Comparison of ENCODE assay signal across 18 cellular contexts in genomic region chr6:129635396-129636164, GRCh38.
DNase-seq lines count a peak whose midpoint lies in the region; ATAC-seq, FAIRE-seq and TF ChIP-seq lines count a peak whose summit lies in the region.
"Had no signal": no experiment of that assay in that cellular context is flagged by ENCODE, and none has a peak within 500 bp of the region (broad histone marks: within the 10 kb centered on the region; RNA-seq: fewer than 3 reads in every experiment).

No MANE protein-coding gene starts in this region.

- TF ChIP-seq CTCF in astrocyte (IDR thresholded peaks at IDR 0.05; ENCODE audit: insufficient read depth, low read depth, low read length): no peak
- no peak for TF ChIP-seq CTCF in gastroesophageal sphincter (IDR thresholded peaks at IDR 0.05)

- H3K36me3 Mint-ChIP-seq in astrocyte (ENCODE audit: low read depth, unreplicated experiment): peaks cover 16% of the 10 kb centered on the region

- no peak for TF ChIP-seq POLR2A in gastroesophageal sphincter (IDR thresholded peaks at IDR 0.05)

- H3K27me3 ChIP-seq in astrocyte (ENCODE audit: insufficient read depth, low read length) (no peaks in the 10 kb centered on the region), gastroesophageal sphincter (no peaks in the 10 kb centered on the region)

- ATAC-seq in Right ventricle myocardium superior (ENCODE audit: poor library complexity): peak; percentile 41
- ATAC-seq in gastroesophageal sphincter: peak; percentile 61
- ATAC-seq in GM21381 (IDR thresholded peaks at IDR 0.05; ENCODE audit: unreplicated experiment): no peak
- ATAC-seq in GM18867 (IDR thresholded peaks at IDR 0.05; ENCODE audit: unreplicated experiment): no peak
- ATAC-seq: activated CD4-positive, alpha-beta T cell treated with anti-CD3 and anti-CD28 coated beads for 36 hours; activated T-cell treated with anti-CD3 and anti-CD28 coated beads, Interleukin-2, amount 50 U/mL, for 72 hours had no signal

- peaks cover 7% of the 10 kb centered on the region for H3K36me3 ChIP-seq in astrocyte (ENCODE audit: insufficient read depth, low read length)
- no peaks in the 10 kb centered on the region for H3K36me3 ChIP-seq in gastroesophageal sphincter

- no peak for DNase-seq in Right ventricle myocardium superior
- no peak for DNase-seq in cardiac septum (ENCODE audit: low spot score)
- DNase-seq in astrocyte (ENCODE audit: low read depth): peak; percentile 66
- DNase-seq in posterior cingulate gyrus: no peak
- no peak for DNase-seq in GM19239 (ENCODE audit: insufficient read length, low spot score)
- DNase-seq: activated CD4-positive, alpha-beta T cell treated with anti-CD3 and anti-CD28 coated beads for 36 hours; activated T-cell treated with anti-CD3 and anti-CD28 coated beads, Interleukin-2, amount 50 U/mL, for 72 hours; AML-193; anterior cingulate cortex; DMS79 treated with DMSO at 0.1 percent for 48 hours; NCI-H1417 treated with DMSO at 0.1 percent for 48 hours; NCI-H446 treated with DMSO at 0.1 percent for 48 hours; occipital lobe; stimulated activated CD8-positive, alpha-beta memory T cell treated with anti-CD3 and anti-CD28 coated beads, Interleukin-4, amount 100 ng/mL, for 48 hours had no signal

- 88 to 100% methylated on average over 1 to 3 of the region's 3 CpGs for WGBS in gastroesophageal sphincter (ENCODE audit: low coverage in 1 of 2), 2 donors

- peaks cover 29% of the 10 kb centered on the region for H3K4me1 Mint-ChIP-seq in astrocyte (ENCODE audit: low read depth, unreplicated experiment)

- TF ChIP-seq EP300 in gastroesophageal sphincter (IDR thresholded peaks at IDR 0.05): no peak

- no peaks in the 10 kb centered on the region for H4K20me1 ChIP-seq in astrocyte (ENCODE audit: insufficient read depth, low read length)

- H3K9ac ChIP-seq in astrocyte (ENCODE audit: low read length): no peak overlapping the region

- intact Hi-C loops in Right ventricle myocardium superior (cut with DNase I): no loop called here
- intact Hi-C loops in cardiac septum (cut with DNase I): no loop called here
- intact Hi-C loops in posterior cingulate gyrus (cut with DNase I): no loop called here

- no peaks in the 10 kb centered on the region for H3K9me3 Mint-ChIP-seq in astrocyte (ENCODE audit: unreplicated experiment)
- H3K9me3 Mint-ChIP-seq: activated T-cell treated with anti-CD3 and anti-CD28 coated beads, Interleukin-2, amount 50 U/mL, for 72 hours had no signal

- no peak overlapping the region for H3K4me3 Mint-ChIP-seq in astrocyte (ENCODE audit: unreplicated experiment)
- H3K4me3 Mint-ChIP-seq: activated CD4-positive, alpha-beta T cell treated with anti-CD3 and anti-CD28 coated beads for 36 hours; activated T-cell treated with anti-CD3 and anti-CD28 coated beads, Interleukin-2, amount 50 U/mL, for 72 hours had no signal

- H3K27ac Mint-ChIP-seq in astrocyte (ENCODE audit: unreplicated experiment): peak overlapping the region; percentile 3
- H3K27ac Mint-ChIP-seq: activated CD4-positive, alpha-beta T cell treated with anti-CD3 and anti-CD28 coated beads for 36 hours; activated T-cell treated with anti-CD3 and anti-CD28 coated beads, Interleukin-2, amount 50 U/mL, for 72 hours had no signal

- H3K27ac ChIP-seq in astrocyte (ENCODE audit: low read depth, low read length): no peak overlapping the region
- H3K27ac ChIP-seq in gastroesophageal sphincter: no peak overlapping the region

- no peak overlapping the region for H3K4me3 ChIP-seq in astrocyte (ENCODE audit: insufficient read depth, low read depth, low read length)
- no peak overlapping the region for H3K4me3 ChIP-seq in gastroesophageal sphincter

- H3K27me3 Mint-ChIP-seq in astrocyte (ENCODE audit: low read depth, unreplicated experiment): no peaks in the 10 kb centered on the region
- H3K27me3 Mint-ChIP-seq: activated CD4-positive, alpha-beta T cell treated with anti-CD3 and anti-CD28 coated beads for 36 hours had no signal

- H2AFZ ChIP-seq in astrocyte (ENCODE audit: low read depth, low read length): no peak overlapping the region

- H3K4me1 ChIP-seq in astrocyte (ENCODE audit: insufficient read depth, low read length) (peaks cover 23% of the 10 kb centered on the region), gastroesophageal sphincter (peaks cover 0 to 7% (median 3%) of the 10 kb centered on the region in 3 donors)

- no peak for FAIRE-seq in astrocyte (lab: Jason Lieb, UNC)
- no peak for FAIRE-seq in GM19239 (lab: Jason Lieb, UNC)
- FAIRE-seq: endometrium had no signal

- H3K9me3 ChIP-seq in astrocyte (ENCODE audit: insufficient read depth, low read depth, low read length) (no peaks in the 10 kb centered on the region), gastroesophageal sphincter (no peaks in the 10 kb centered on the region)

- H3K79me2 ChIP-seq in astrocyte (ENCODE audit: insufficient read depth, low read length): peaks cover 3% of the 10 kb centered on the region

- H3K4me2 ChIP-seq in astrocyte (ENCODE audit: low read length): no peak overlapping the region

Comparison
In these comparisons a context has a peak if more than half of its experiments do, and no peak if none do; other contexts are left out.
1. ATAC-seq: peak in Right ventricle myocardium superior (single experiment) and gastroesophageal sphincter (single experiment); none in GM21381 (single experiment) and GM18867 (single experiment).